ENCODE assay signal across 8 cellular contexts in the genomic region with DNA sequence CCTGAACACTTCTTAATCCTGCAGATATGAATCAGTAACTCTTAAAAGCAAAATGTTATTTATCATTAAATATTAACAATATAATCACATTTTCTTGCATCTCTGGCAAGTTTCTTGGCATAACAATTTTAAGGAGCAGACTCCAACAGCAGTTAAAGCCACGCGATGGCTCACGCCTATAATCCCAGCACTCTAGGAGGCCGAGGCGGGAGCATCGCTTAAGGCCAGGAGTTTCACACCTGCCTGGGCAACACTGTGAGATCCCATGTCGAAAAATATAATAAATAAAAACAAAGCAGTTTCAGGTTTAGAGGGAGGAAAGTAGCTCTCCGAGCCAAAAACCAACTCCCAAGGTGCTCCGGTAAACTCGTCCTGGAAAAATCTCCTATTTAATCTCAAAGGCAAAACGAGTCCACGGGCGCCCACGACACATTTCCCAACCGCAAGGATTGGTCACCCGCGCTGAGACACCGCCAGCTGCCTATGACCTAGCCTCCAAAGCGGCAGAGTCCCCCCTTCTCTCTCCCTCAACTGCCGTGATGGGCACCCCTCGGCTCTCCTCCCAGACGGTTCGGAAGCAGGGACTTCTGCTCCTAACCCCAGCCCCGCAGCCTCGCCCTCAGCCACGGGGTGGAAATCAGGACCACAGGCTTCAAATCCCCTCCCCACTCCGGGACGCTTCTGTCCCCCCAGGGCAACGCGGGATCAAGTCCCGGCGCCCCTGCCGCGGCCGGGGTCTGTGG. TPM values are rescaled to one million over a fixed set of nuclear protein-coding genes. Genes with fewer than 3 reads are reported as not detected.
DNase-seq lines count a peak whose midpoint lies in the region; ATAC-seq and TF ChIP-seq lines count a peak whose summit lies in the region.
"Not testable (repeated sequence)": the region's sequence is repeated elsewhere in the genome, so short reads cannot be mapped to it uniquely, and the experiment has no call there.

No MANE protein-coding gene starts in this region.

- H4K20me1 ChIP-seq in MM.1S (ENCODE audit: insufficient read depth, low read length) = not testable (repeated sequence)

- H3K36me3 ChIP-seq in ES-I3 (ENCODE audit: insufficient read depth, low read length); MM.1S (replicated peaks; ENCODE audit: insufficient read depth, low read length); parathyroid adenoma (ENCODE audit: control insufficient read depth, insufficient read depth, low read length): not testable (repeated sequence)

- peak overlapping the region; percentile 57; the same call in 1 of the 2 replicates for H3K27ac ChIP-seq in MM.1S (ENCODE audit: low read length)
- H3K27ac ChIP-seq in parathyroid adenoma = peak overlapping the region; percentile 91

- not testable (repeated sequence) for H3K9me2 ChIP-seq in MM.1S (replicated peaks; ENCODE audit: insufficient read depth, low read length)

- H3K79me2 ChIP-seq in MM.1S (ENCODE audit: low read length) = peaks cover 60% of the 10 kb centered on the region
- peaks cover 37% of the 10 kb centered on the region for H3K79me2 ChIP-seq in parathyroid adenoma

- not testable (repeated sequence) for H3K9me3 Mint-ChIP-seq in activated CD8-positive, alpha-beta T cell treated with anti-CD3 and anti-CD28 coated beads for 36 hours; type B pancreatic cell

- intact Hi-C loops in activated CD8-positive, alpha-beta T cell treated with anti-CD3 and anti-CD28 coated beads for 36 hours (cut with micrococcal nuclease) = loop anchor here (5.0 kb wide), 1 partner anchor 36 kb away; a partner anchor contains a TSS

- peak overlapping the region; percentile 92 for H3K27ac Mint-ChIP-seq in activated CD8-positive, alpha-beta T cell treated with anti-CD3 and anti-CD28 coated beads for 36 hours
- peak overlapping the region; percentile 99 for H3K27ac Mint-ChIP-seq in type B pancreatic cell

- not testable (repeated sequence) for H3K27me3 ChIP-seq in MM.1S (replicated peaks; ENCODE audit: insufficient read depth, low read length); parathyroid adenoma (ENCODE audit: control insufficient read depth, insufficient read depth, low read length)

- H3K4me2 ChIP-seq in MM.1S (ENCODE audit: low read depth, low read length) (peak overlapping the region; percentile 86), parathyroid adenoma (ENCODE audit: low read length) (peak overlapping the region; percentile 69)

- H3K4me1 ChIP-seq in ES-I3 (ENCODE audit: insufficient read depth, low read length); MM.1S (ENCODE audit: low read length): not testable (repeated sequence)
- H3K4me1 ChIP-seq in parathyroid adenoma = peaks cover 13% of the 10 kb centered on the region

- CTCF ChIA-PET in activated CD8-positive, alpha-beta T cell treated with anti-CD3 and anti-CD28 coated beads for 36 hours (lab: Charles Lee) = interaction anchor here (0.8 kb wide), 1 partner anchor 33 kb away, joined by 3 read pairs; no protein-coding TSS in a partner anchor

- peaks cover 12% of the 10 kb centered on the region for H3K36me3 Mint-ChIP-seq in activated CD8-positive, alpha-beta T cell treated with anti-CD3 and anti-CD28 coated beads for 36 hours (ENCODE audit: low read depth)
- H3K36me3 Mint-ChIP-seq in type B pancreatic cell = not testable (repeated sequence)

- peaks cover 51% of the 10 kb centered on the region for H3K4me1 Mint-ChIP-seq in activated CD8-positive, alpha-beta T cell treated with anti-CD3 and anti-CD28 coated beads for 36 hours (ENCODE audit: low read depth)
- H3K4me1 Mint-ChIP-seq in type B pancreatic cell (ENCODE audit: unreplicated experiment) = peaks cover 33% of the 10 kb centered on the region

- peak overlapping the region; percentile 89 for H2AFZ ChIP-seq in MM.1S (ENCODE audit: low read length)
- H2AFZ ChIP-seq in parathyroid adenoma = peak overlapping the region; percentile 93

- H3K9me3 ChIP-seq in ES-I3 (ENCODE audit: control insufficient read depth, insufficient read depth, low read length); MM.1S (replicated peaks; ENCODE audit: insufficient read depth, low read length); parathyroid adenoma (ENCODE audit: control insufficient read depth, low read length): not testable (repeated sequence)

- not testable (repeated sequence) for TF ChIP-seq CTCF in MM.1S (IDR thresholded peaks at IDR 0.05; ENCODE audit: low read length); activated CD8-positive, alpha-beta T cell treated with anti-CD3 and anti-CD28 coated beads for 36 hours (IDR thresholded peaks at IDR 0.05); parathyroid adenoma (IDR thresholded peaks at IDR 0.05); type B pancreatic cell (conservative IDR thresholded peaks at IDR 0.05)

- DNase-seq in MM.1S; type B pancreatic cell (ENCODE audit: extremely low spot score, unreplicated experiment): not testable (repeated sequence)
- peak; percentile 29 for DNase-seq in activated CD8-positive, alpha-beta T cell treated with anti-CD3 and anti-CD28 coated beads for 36 hours
- DNase-seq in dermis blood vessel endothelial cell (peak; percentile 32), iris pigment epithelial cell (ENCODE audit: low read depth) (peak; percentile 40)

- not testable (repeated sequence) for H3K27me3 Mint-ChIP-seq in activated CD8-positive, alpha-beta T cell treated with anti-CD3 and anti-CD28 coated beads for 36 hours; type B pancreatic cell

- POLR2A ChIA-PET in activated CD8-positive, alpha-beta T cell treated with anti-CD3 and anti-CD28 coated beads for 36 hours (lab: Charles Lee) = interaction anchor here (0.8 to 1.4 kb wide), 2 partner anchors 34 to 62 kb away, joined by 3 to 5 read pairs; no protein-coding TSS in a partner anchor

- ATAC-seq in HG02642 (IDR thresholded peaks at IDR 0.05; ENCODE audit: poor library complexity, unreplicated experiment) = peak; percentile 22
- ATAC-seq in activated CD8-positive, alpha-beta T cell treated with anti-CD3 and anti-CD28 coated beads for 36 hours = not testable (repeated sequence)

- H3K9ac ChIP-seq in ES-I3 (ENCODE audit: low read depth, low read length) = peak overlapping the region; percentile 91
- peak overlapping the region; percentile 82 for H3K9ac ChIP-seq in MM.1S (ENCODE audit: low read length)
- H3K9ac ChIP-seq in parathyroid adenoma = peak overlapping the region; percentile 81

- H3K4me3 Mint-ChIP-seq in activated CD8-positive, alpha-beta T cell treated with anti-CD3 and anti-CD28 coated beads for 36 hours = peak overlapping the region; percentile 85
- H3K4me3 Mint-ChIP-seq in type B pancreatic cell = peak overlapping the region; percentile 98

- H3F3A ChIP-seq in MM.1S (ENCODE audit: insufficient read depth, low read length) = not testable (repeated sequence)

- H3K4me3 ChIP-seq in MM.1S (ENCODE audit: low read length) (peak overlapping the region; percentile 100), parathyroid adenoma (ENCODE audit: low read depth, low read length) (peak overlapping the region; percentile 79)

RNA-seq across cellular contexts. Expression of a gene that starts 37.5 kb away (rescaled TPM):
- total RNA-seq in activated CD8-positive, alpha-beta T cell treated with anti-CD3 and anti-CD28 coated beads for 36 hours = 1 to 10 TPM; 4.8 to 5.4 TPM
- total RNA-seq in dermis blood vessel endothelial cell (6.2 and 6.5 TPM in 2 replicates), type B pancreatic cell (ENCODE audit: low replicate concordance) (6.7 and 13.7 TPM in 2 replicates)
